In genomic region chr15:63189955-63190691, GRCh38 we compare ENCODE assay signal across 1 cellular context.
A peak's percentile ranks its signal among the peaks of the same experiment; 100 is the strongest.
TF ChIP-seq lines count a peak whose summit lies in the region.

No MANE protein-coding gene starts in this region.

TF ChIP-seq in GM12878, 131 proteins besides CTCF, POLR2A, EP300 and RAD21:
- peak; percentile 65 for TF ChIP-seq IKZF1 (conservative IDR thresholded peaks at IDR 0.05)
- TF ChIP-seq YBX1 (IDR thresholded peaks at IDR 0.05), result 0 out of 2 replicates have a peak, but pooled peaks have one; percentile 29
- peak; percentile 84 for TF ChIP-seq MLLT1 (IDR thresholded peaks at IDR 0.05)
- TF ChIP-seq SMARCA5 (IDR thresholded peaks at IDR 0.05), result no peak
- TF ChIP-seq IKZF2 (IDR thresholded peaks at IDR 0.05), result peak; percentile 70 to 77
- 0 out of 2 replicates have a peak, but pooled peaks have one; percentile 3 for TF ChIP-seq SPI1 (IDR thresholded peaks at IDR 0.05; ENCODE audit: borderline replicate concordance, insufficient read depth, low read depth, low read length)
- TF ChIP-seq MEF2A (IDR thresholded peaks at IDR 0.05; ENCODE audit: insufficient read depth, low read depth, low read length), result no peak
- TF ChIP-seq BMI1 (IDR thresholded peaks at IDR 0.05; ENCODE audit: borderline replicate concordance), result peak; percentile 23; the same call in 1 of the 2 replicates
- TF ChIP-seq NBN (IDR thresholded peaks at IDR 0.05), result peak; percentile 79
- peak; percentile 74 for TF ChIP-seq RELB (IDR thresholded peaks at IDR 0.05; ENCODE audit: low read depth)
- peak; percentile 96 for TF ChIP-seq HDGF (IDR thresholded peaks at IDR 0.05)
- no peak for TF ChIP-seq MEF2B (IDR thresholded peaks at IDR 0.05; ENCODE audit: partially characterized antibody, poor library complexity, severe bottlenecking)
- no peak for TF ChIP-seq PAX8 (IDR thresholded peaks at IDR 0.05)
- no peak for TF ChIP-seq IRF5 (IDR thresholded peaks at IDR 0.05; ENCODE audit: borderline replicate concordance)
- TF ChIP-seq TCF3 (IDR thresholded peaks at IDR 0.05; ENCODE audit: borderline replicate concordance, insufficient read depth, low read depth, low read length), result no peak
- TF ChIP-seq DPF2 (IDR thresholded peaks at IDR 0.05), result 0 out of 2 replicates have a peak, but pooled peaks have one; percentile 12
- 0 out of 2 replicates have a peak, but pooled peaks have one; percentile 34 for TF ChIP-seq STAT1 (conservative IDR thresholded peaks at IDR 0.05)
